Comparison of ENCODE assay signal across 19 cellular contexts in the genomic region with DNA sequence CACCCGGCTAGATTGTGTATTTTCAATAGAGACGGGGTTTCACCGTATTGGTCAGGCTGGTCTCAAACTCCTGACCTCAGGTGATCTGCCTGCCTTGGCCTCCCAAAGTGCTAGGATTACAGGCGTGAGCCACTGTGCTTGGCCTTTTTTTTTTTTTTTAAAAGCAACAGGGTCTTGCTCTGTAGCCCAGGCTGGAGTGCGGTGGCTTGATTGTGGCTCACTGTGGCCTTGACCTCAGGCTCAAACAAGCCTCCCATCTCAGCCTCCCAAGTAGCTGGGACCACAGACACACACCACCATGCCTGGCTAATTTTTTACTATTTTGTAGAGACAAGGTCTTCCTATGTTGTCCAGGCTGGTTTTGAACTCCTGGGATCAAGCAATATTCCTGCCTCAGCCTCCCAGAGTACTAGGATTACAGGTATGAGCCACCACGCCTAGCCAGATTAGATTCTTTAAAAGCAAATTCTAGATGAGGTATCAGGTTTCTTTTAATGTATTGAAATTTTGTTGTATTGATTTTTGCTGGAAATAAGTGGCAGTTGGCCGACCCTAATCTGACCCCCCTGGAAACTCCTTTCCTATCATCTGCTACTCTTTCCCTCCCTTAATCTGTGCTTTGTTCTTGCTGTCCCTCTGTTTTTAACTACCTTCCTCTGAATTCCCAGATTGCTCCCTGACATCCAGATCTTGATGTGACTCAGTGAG.
"Had no signal": no experiment of that assay in that cellular context is flagged by ENCODE, and none has a peak within 500 bp of the region (broad histone marks: within the 10 kb centered on the region; RNA-seq: fewer than 3 reads in every experiment).

No MANE protein-coding gene starts in this region.

- H3K9me3 ChIP-seq: ovary, suprapubic skin, thoracic aorta, uterus had no signal

- DNase-seq: islet precursor cell; left ventricle myocardium inferior; mesendoderm; naive B cell; natural killer cell; ovary; stimulated activated CD4-positive, alpha-beta T cell treated with anti-CD3 and anti-CD28 coated beads, Interleukin-12 subunit alpha, Interleukin-12 subunit beta, amount 100 ng/mL, for 4 hours; stimulated activated CD4-positive, alpha-beta T cell treated with anti-CD3 and anti-CD28 coated beads, Interleukin-15, amount 100 ng/mL, for 24 hours; stimulated activated CD4-positive, alpha-beta T cell treated with anti-CD3 and anti-CD28 coated beads, Interleukin-2, amount 100 ng/mL, for 24 hours; stimulated activated CD4-positive, alpha-beta T cell treated with anti-CD3 and anti-CD28 coated beads, Interleukin-4, amount 100 ng/mL, for 1 hour; stimulated activated naive B cell treated with anti-CD40 and anti-IgM and Interleukin-4, amounts not matched to agents 10 μg/mL and 1 μg/mL and 100 μg/mL, for 72 hours; uterus had no signal

- H3K36me3 ChIP-seq: left ventricle myocardium inferior, ovary, right atrium auricular region, suprapubic skin, thoracic aorta, uterus had no signal

- H3K27ac ChIP-seq: left ventricle myocardium inferior, ovary, right atrium auricular region, skin epidermis, suprapubic skin, thoracic aorta, tibial nerve, uterus had no signal

- ATAC-seq: natural killer cell; sciatic nerve; stimulated activated naive B cell treated with anti-CD40 and anti-IgM and Interleukin-4, amounts not matched to agents 10 μg/mL and 1 μg/mL and 100 μg/mL, for 72 hours had no signal

- H3K4me3 ChIP-seq: left ventricle myocardium inferior, lung, ovary, right atrium auricular region, skin epidermis, suprapubic skin, thoracic aorta, tibial nerve, uterus had no signal

- H3K4me1 ChIP-seq: suprapubic skin, tibial nerve, uterus had no signal

- H3K27me3 ChIP-seq: ovary, right atrium auricular region, suprapubic skin, tibial nerve, uterus had no signal
